ENCODE assay signal across 8 cellular contexts in the genomic region with DNA sequence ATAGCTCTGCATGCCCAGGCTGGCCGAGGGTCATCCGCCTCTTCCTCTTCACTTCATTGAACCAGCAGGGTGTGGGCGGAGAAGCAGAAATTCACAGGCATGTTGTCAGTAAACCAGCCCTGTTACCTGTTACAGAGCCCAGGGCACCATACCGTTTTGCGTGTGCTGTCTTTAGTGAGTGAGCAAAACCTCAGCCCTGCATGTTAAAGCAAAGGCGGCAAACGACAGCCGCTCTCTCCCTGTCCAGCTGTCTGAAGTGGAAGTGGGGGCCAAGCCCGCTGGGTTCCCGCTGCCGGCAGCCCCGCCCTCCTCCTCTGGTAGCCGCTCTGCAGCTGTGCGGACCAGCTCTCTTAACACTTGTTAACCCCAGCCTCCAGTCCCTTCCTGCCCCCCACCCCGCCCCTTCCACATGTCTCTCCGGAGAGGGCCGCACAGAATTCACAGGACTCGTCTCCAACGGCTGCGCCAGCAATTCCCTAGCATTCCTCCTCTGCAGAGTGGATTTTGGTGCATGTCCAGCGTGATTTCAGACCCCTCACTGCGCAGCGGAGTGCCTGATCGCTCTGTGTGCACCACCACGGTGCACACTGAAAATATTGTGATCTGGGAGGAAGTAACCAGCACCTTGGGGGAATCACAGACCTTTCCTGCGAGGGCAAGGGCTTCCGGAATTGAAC. TPM values are rescaled to one million over a fixed set of nuclear protein-coding genes. Genes with fewer than 3 reads are reported as not detected.
DNase-seq lines count a peak whose midpoint lies in the region; ATAC-seq and TF ChIP-seq lines count a peak whose summit lies in the region.

No MANE protein-coding gene starts in this region.

- peak overlapping the region; percentile 61 for H2AFZ ChIP-seq in mammary epithelial cell (ENCODE audit: low read depth, low read length)

- no peak overlapping the region for H3K27ac ChIP-seq in mammary epithelial cell (ENCODE audit: insufficient read depth, low read depth, low read length)
- H3K27ac ChIP-seq in left lung = peak overlapping the region; percentile 55 to 74
- peak overlapping the region; percentile 93 for H3K27ac ChIP-seq in stomach smooth muscle (ENCODE audit: low read length)

- intact Hi-C loops in mammary epithelial cell (cut with micrococcal nuclease) (no loop called here), left lung (cut with DNase I) (no loop called here)

- DNase-seq in mammary epithelial cell (peak; percentile 48), left lung (peak in 1 of 2 donors; percentile 87), SHP77 treated with DMSO at 0.1 percent for 48 hours (lab: John Stamatoyannopoulos, UW) (no peak), T-helper 1 cell (no peak), SIG-M5 treated with dmso at 0.1 percent for 504 hours (lab: John Stamatoyannopoulos, UW; ENCODE audit: unreplicated experiment) (no peak)

- H3K4me3 ChIP-seq in mammary epithelial cell (replicated peaks in 1 of 3; ENCODE audit: insufficient read depth in 1 of 3, low read depth in 2 of 3, low read length in 3 of 3) (peak overlapping the region in 1 of 3 experiments; percentile 4), left lung (no peak overlapping the region), stomach smooth muscle (ENCODE audit: low read length in 2 of 2) (peak overlapping the region; percentile 36 to 67)

- no peak for TF ChIP-seq CTCF in mammary epithelial cell (conservative IDR thresholded peaks at IDR 0.05 in 1 of 2, IDR thresholded peaks at IDR 0.05 in 1 of 2; ENCODE audit: extremely low read depth in 1 of 2, insufficient read depth in 1 of 2, low read depth in 1 of 2, low read length in 2 of 2)
- no peak for TF ChIP-seq CTCF in left lung (IDR thresholded peaks at IDR 0.05)

- peak overlapping the region; percentile 65 for H3K4me2 ChIP-seq in mammary epithelial cell (ENCODE audit: insufficient read depth, low read depth, low read length)

- H3K36me3 ChIP-seq in mammary epithelial cell (ENCODE audit: insufficient read depth, low read length) = no peaks in the 10 kb centered on the region
- H3K36me3 ChIP-seq in left lung = no peaks in the 10 kb centered on the region
- H3K36me3 ChIP-seq in stomach smooth muscle (ENCODE audit: control insufficient read depth in 2 of 2, insufficient read depth in 2 of 2, low read length in 2 of 2) = peaks cover 0 to 2% of the 10 kb centered on the region in 2 donors

- dilution Hi-C loops in mammary epithelial cell (cut with HindIII; ENCODE audit: low sequenced_read_pairs) = loop anchor here (5.0 kb wide), 1 partner anchor 38 kb away; no protein-coding TSS in a partner anchor

- WGBS in mammary epithelial cell (ENCODE audit: low coverage, missing lambda C conversion rate) = 12% methylated on average over 23 of the region's 27 CpGs

- H3K9me3 ChIP-seq in mammary epithelial cell (replicated peaks; ENCODE audit: insufficient read depth, low read length) (no peaks in the 10 kb centered on the region), left lung (no peaks in the 10 kb centered on the region), stomach smooth muscle (ENCODE audit: control insufficient read depth in 2 of 2, low read length in 2 of 2) (no peaks in the 10 kb centered on the region)

- CTCF ChIA-PET in mammary epithelial cell (lab: Charles Lee; ENCODE audit: low non-redundant PET) = no interaction called here

- H3K4me1 ChIP-seq in mammary epithelial cell (ENCODE audit: insufficient read depth, low read length) (peaks cover 40% of the 10 kb centered on the region), left lung (peaks cover 11 to 45% of the 10 kb centered on the region in 2 donors), stomach smooth muscle (ENCODE audit: control insufficient read depth, insufficient read depth, low read length) (peaks cover 50% of the 10 kb centered on the region)

- H3K9ac ChIP-seq in mammary epithelial cell (ENCODE audit: insufficient read depth, low read length) = no peak overlapping the region
- peak overlapping the region in 1 of 2 donors; percentile 72 for H3K9ac ChIP-seq in stomach smooth muscle (ENCODE audit: low read length in 2 of 2)

- in situ Hi-C loops in mammary epithelial cell (cut with MboI; ENCODE audit: low sequenced_read_pairs in 2 of 2) = no loop called here

- peak; percentile 47 for ATAC-seq in HG03108 (IDR thresholded peaks at IDR 0.05; ENCODE audit: unreplicated experiment)
- ATAC-seq in left lung = peak; percentile 68
- no peak for ATAC-seq in HG02970 (IDR thresholded peaks at IDR 0.05; ENCODE audit: low FRiP score, unreplicated experiment)

- H3K79me2 ChIP-seq in mammary epithelial cell (ENCODE audit: insufficient read depth, low read length) = no peaks in the 10 kb centered on the region

- H3K27me3 ChIP-seq in mammary epithelial cell (ENCODE audit: insufficient read depth, low read length) (no peaks in the 10 kb centered on the region), left lung (no peaks in the 10 kb centered on the region), stomach smooth muscle (ENCODE audit: control insufficient read depth in 1 of 2, insufficient read depth in 2 of 2, low read length in 2 of 2) (no peaks in the 10 kb centered on the region)

- BruUV-seq in mammary epithelial cell (replicated peaks; lab: Mats Ljungman, UMichigan) = no TSS peak

- no peaks in the 10 kb centered on the region for H4K20me1 ChIP-seq in mammary epithelial cell (ENCODE audit: insufficient read depth, low read length)

RNA-seq across cellular contexts. Expression of gene KLHL26, which starts 12.7 kb away (rescaled TPM):
- total RNA-seq in mammary epithelial cell (1 to 10 TPM; 2.8 to 6.4 TPM), left lung (10 to 100 TPM in 1 of 2 donors, 1 to 10 TPM in 1; 9.0 to 10.4 TPM)
- polyA plus RNA-seq in mammary epithelial cell = 2.6 TPM
- polyA minus RNA-seq in mammary epithelial cell = 2.1 TPM

RNA-seq across cellular contexts. Expression of gene CRTC1, which starts 34.0 kb away (rescaled TPM):
- total RNA-seq in mammary epithelial cell (1 to 10 TPM; 2.2 to 8.2 TPM), left lung (10 to 100 TPM; 11.3 to 13.8 TPM)
- polyA plus RNA-seq in mammary epithelial cell = 2.2 TPM
- 5.9 TPM for polyA minus RNA-seq in mammary epithelial cell

RNA-seq across cellular contexts. Expression of gene TMEM59L, which starts 36.8 kb away (rescaled TPM):
- total RNA-seq in mammary epithelial cell (under 1 TPM in 1 of 2 donors, not detected in 1; 0.89 TPM), left lung (1 to 10 TPM; 1.6 to 4.9 TPM)
- 0.05 TPM for polyA plus RNA-seq in mammary epithelial cell
- polyA minus RNA-seq in mammary epithelial cell = not detected

RNA-seq across cellular contexts. Expression of gene CRLF1, which starts 42.9 kb away (rescaled TPM):
- 1 to 10 TPM; 2.3 to 7.1 TPM for total RNA-seq in mammary epithelial cell
- polyA plus RNA-seq in mammary epithelial cell = 3.4 TPM
- polyA minus RNA-seq in mammary epithelial cell = 5.9 TPM
- 10 to 100 TPM; 22.5 to 44.7 TPM for total RNA-seq in left lung

Comparison
In these comparisons a context has a peak if more than half of its experiments do, and no peak if none do; other contexts are left out.
1. H3K4me3 ChIP-seq: peak in stomach smooth muscle (2 of 2); none in left lung (0 of 2).